8 cellular contexts compared by ENCODE assay signal in genomic region chr3:194687638-194688206, GRCh38.
DNase-seq lines count a peak whose midpoint lies in the region; TF ChIP-seq lines count a peak whose summit lies in the region.

No MANE protein-coding gene starts in this region.

- no peaks in the 10 kb centered on the region for H3K9me3 Mint-ChIP-seq in nephron progenitor cell

- H3K4me1 ChIP-seq in stomach smooth muscle (ENCODE audit: control insufficient read depth, insufficient read depth, low read length): peaks cover 35% of the 10 kb centered on the region

- peak; percentile 57 for DNase-seq in DMS114 treated with DMSO at 0.1 percent for 48 hours (lab: John Stamatoyannopoulos, UW; ENCODE audit: unreplicated experiment)
- peak; percentile 49 for DNase-seq in HCEC 1CT
- DNase-seq in NCI-H82 treated with DMSO at 0.1 percent for 48 hours (lab: John Stamatoyannopoulos, UW; ENCODE audit: unreplicated experiment): peak; percentile 42
- DNase-seq in activated T-cell treated with anti-CD3 and anti-CD28 coated beads, Interleukin-2, amount 50 U/mL, for 48 hours: peak; percentile 81 to 87
- DNase-seq in fibroblast of peridontal ligament (ENCODE audit: extremely low read depth): peak; percentile 38
- peak; percentile 83 for DNase-seq in nephron progenitor cell
- no peak for DNase-seq in NCI-H2196 treated with DMSO at 0.1 percent for 48 hours (lab: John Stamatoyannopoulos, UW; ENCODE audit: unreplicated experiment)

- no peak overlapping the region for H3K27ac Mint-ChIP-seq in nephron progenitor cell

- peaks cover 75% of the 10 kb centered on the region for H3K4me1 Mint-ChIP-seq in nephron progenitor cell

- H3K36me3 ChIP-seq in stomach smooth muscle (ENCODE audit: control insufficient read depth in 2 of 2, insufficient read depth in 2 of 2, low read length in 2 of 2): no peaks in the 10 kb centered on the region

- H3K27ac ChIP-seq in stomach smooth muscle (ENCODE audit: low read length): no peak overlapping the region

- H3K36me3 Mint-ChIP-seq in nephron progenitor cell (ENCODE audit: low read depth): no peaks in the 10 kb centered on the region

- H3K27me3 ChIP-seq in stomach smooth muscle (ENCODE audit: control insufficient read depth in 1 of 2, insufficient read depth in 2 of 2, low read length in 2 of 2): no peaks in the 10 kb centered on the region

- peak; percentile 42 for TF ChIP-seq CTCF in nephron progenitor cell (IDR thresholded peaks at IDR 0.05)

- H3K27me3 Mint-ChIP-seq in nephron progenitor cell (ENCODE audit: low read depth, poor library complexity): peaks cover 41% of the 10 kb centered on the region

- H3K4me3 Mint-ChIP-seq in nephron progenitor cell: peak overlapping the region; percentile 97

- peak overlapping the region; percentile 71 to 86 for H3K4me3 ChIP-seq in stomach smooth muscle (ENCODE audit: low read length in 2 of 2)

- H3K9ac ChIP-seq in stomach smooth muscle (ENCODE audit: low read length in 2 of 2): peak overlapping the region in 1 of 2 donors; percentile 39

- H3K9me3 ChIP-seq in stomach smooth muscle (ENCODE audit: control insufficient read depth in 2 of 2, low read length in 2 of 2): no peaks in the 10 kb centered on the region
